8 cellular contexts compared by ENCODE assay signal in the genomic region with DNA sequence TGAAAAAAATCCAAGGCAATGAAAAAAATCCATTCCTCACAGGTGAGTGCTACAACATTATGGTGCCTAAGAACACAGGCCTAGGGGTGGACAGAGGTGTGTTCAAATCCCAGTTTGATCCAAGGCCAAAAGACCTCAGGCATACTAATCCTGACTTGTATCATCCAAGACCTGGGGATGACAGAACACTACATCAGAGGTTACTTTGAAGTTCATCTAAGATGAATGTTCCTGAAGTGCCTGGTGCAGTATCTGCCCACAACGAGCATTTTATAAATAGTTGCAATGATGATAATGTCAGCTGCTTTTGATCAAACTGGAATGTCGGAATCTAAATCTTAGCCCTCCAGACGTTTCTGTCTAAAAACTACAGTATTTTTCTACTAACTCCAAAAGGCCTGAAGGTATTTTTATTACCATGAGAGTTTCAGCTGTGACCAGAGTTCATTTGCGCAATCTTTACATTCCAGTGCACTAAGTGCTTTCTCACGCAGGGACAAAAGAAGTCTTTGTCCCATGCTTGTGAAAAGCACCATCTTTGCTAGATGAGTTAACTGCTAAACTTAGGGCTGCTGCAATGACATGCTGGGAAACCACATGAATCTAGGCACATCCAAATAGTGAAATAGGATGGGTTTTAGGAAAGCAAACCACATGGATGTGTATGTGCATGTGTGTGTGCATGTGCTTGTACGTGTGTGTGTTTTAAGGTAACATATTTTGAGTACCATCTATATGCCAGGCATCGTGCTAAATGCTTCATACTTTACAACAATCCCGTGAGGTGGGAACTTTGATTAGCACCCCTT. TPM values are rescaled to one million over a fixed set of nuclear protein-coding genes. Genes with fewer than 3 reads are reported as not detected.
DNase-seq lines count a peak whose midpoint lies in the region; ATAC-seq, FAIRE-seq and TF ChIP-seq lines count a peak whose summit lies in the region.
"Had no signal": no experiment of that assay in that cellular context is flagged by ENCODE, and none has a peak within 500 bp of the region (broad histone marks: within the 10 kb centered on the region; RNA-seq: fewer than 3 reads in every experiment).

No MANE protein-coding gene starts in this region.

- DNase-seq in K562 (ENCODE audit: extremely low read depth in 1 of 4, low spot score in 3 of 4) (no peak), islet precursor cell (peak; percentile 89), tibial artery (no peak), D721Med (ENCODE audit: insufficient read length, low spot score) (no peak), NCI-H146 (lab: John Stamatoyannopoulos, UW) (no peak)
- DNase-seq in stimulated activated effector memory CD8-positive, alpha-beta T cell treated with anti-CD3 and anti-CD28 coated beads, Interleukin-12 subunit alpha, Interleukin-12 subunit beta, amount 100 ng/mL, for 72 hours (ENCODE audit: low spot score in 2 of 2): no peak
- DNase-seq: activated T-cell treated with anti-CD3 and anti-CD28 coated beads, Interleukin-2, amount 50 U/mL, for 4 hours had no signal

- H3K27ac ChIP-seq in HUES64 (ENCODE audit: low read depth, low read length): 0 out of 2 replicates have a peak overlapping the region, but pooled peaks have one; percentile 4
- H3K27ac ChIP-seq in K562 (ENCODE audit: extremely low read depth, low read depth, low read length): no peak overlapping the region
- H3K27ac ChIP-seq in tibial artery: peak overlapping the region; percentile 35 to 59

- no peak overlapping the region for H2AFZ ChIP-seq in K562 (ENCODE audit: low read depth, low read length)

- no peak overlapping the region for H3K27ac Mint-ChIP-seq in stimulated activated effector memory CD8-positive, alpha-beta T cell treated with anti-CD3 and anti-CD28 coated beads, Interleukin-12 subunit alpha, Interleukin-12 subunit beta, amount 100 ng/mL, for 72 hours

- peaks cover 31% of the 10 kb centered on the region for H3K4me1 Mint-ChIP-seq in stimulated activated effector memory CD8-positive, alpha-beta T cell treated with anti-CD3 and anti-CD28 coated beads, Interleukin-12 subunit alpha, Interleukin-12 subunit beta, amount 100 ng/mL, for 72 hours

- CTCF ChIA-PET in K562 (lab: Yijun Ruan, JAX; ENCODE audit: low intra/inter-chr PET ratio): no interaction called here

- no peak for TF ChIP-seq POLR2A in K562 (conservative IDR thresholded peaks at IDR 0.05)

- H3K27me3 ChIP-seq in HUES64 (ENCODE audit: insufficient read depth, low read length) (no peaks in the 10 kb centered on the region), K562 (ENCODE audit: control insufficient read depth in 2 of 2, insufficient read depth in 2 of 2, low read length in 2 of 2) (no peaks in the 10 kb centered on the region), tibial artery (no peaks in the 10 kb centered on the region)

- no peak for ATAC-seq in K562
- ATAC-seq in stimulated activated effector memory CD8-positive, alpha-beta T cell treated with anti-CD3 and anti-CD28 coated beads, Interleukin-12 subunit alpha, Interleukin-12 subunit beta, amount 100 ng/mL, for 72 hours: no peak
- ATAC-seq: activated T-cell treated with anti-CD3 and anti-CD28 coated beads, Interleukin-2, amount 50 U/mL, for 4 hours had no signal

- WGBS in HUES64: 93% methylated on average over 8 of the region's 8 CpGs
- 87% methylated on average over 8 of the region's 8 CpGs for WGBS in K562 (ENCODE audit: insufficient coverage, low coverage, missing lambda C conversion rate)

- TF ChIP-seq EP300 in K562 (IDR thresholded peaks at IDR 0.05; ENCODE audit: low read length): no peak

- H3K4me3 ChIP-seq in HUES64 (ENCODE audit: low read length) (no peak overlapping the region), K562 (no peak overlapping the region), tibial artery (no peak overlapping the region)

- intact Hi-C loops in K562 (cut with micrococcal nuclease): no loop called here
- intact Hi-C loops in tibial artery (cut with DNase I; ENCODE audit: low total_unique reads): no loop called here

- peaks cover 99% of the 10 kb centered on the region for H3K36me3 Mint-ChIP-seq in stimulated activated effector memory CD8-positive, alpha-beta T cell treated with anti-CD3 and anti-CD28 coated beads, Interleukin-12 subunit alpha, Interleukin-12 subunit beta, amount 100 ng/mL, for 72 hours

- no peak for FAIRE-seq in K562 (lab: Jason Lieb, UNC)
- no peak for FAIRE-seq in D721Med (lab: Jason Lieb, UNC)

- BruUV-seq in K562 (replicated peaks; lab: Mats Ljungman, UMichigan): no TSS peak

- TF ChIP-seq CTCF in K562 (IDR thresholded peaks at IDR 0.05 in 2 of 3, conservative IDR thresholded peaks at IDR 0.05 in 1 of 3; ENCODE audit: insufficient read depth in 2 of 3, low read depth in 1 of 3, low read length in 3 of 3): no peak
- TF ChIP-seq CTCF in tibial artery (IDR thresholded peaks at IDR 0.05): no peak
- no peak for TF ChIP-seq CTCF in D721Med (IDR thresholded peaks at IDR 0.05; ENCODE audit: insufficient read depth, missing control alignments)

- POLR2A ChIA-PET in K562 (lab: Yijun Ruan, JAX): interaction anchor here (4.5 kb wide), 1 partner anchor 15 kb away, joined by 38 read pairs; no protein-coding TSS in a partner anchor

- H3K36me3 ChIP-seq in HUES64 (ENCODE audit: insufficient read depth, low read length) (peaks cover 70% of the 10 kb centered on the region), K562 (ENCODE audit: control insufficient read depth, insufficient read depth, low read length) (peaks cover 81% of the 10 kb centered on the region), tibial artery (peaks cover 26 to 43% (median 30%) of the 10 kb centered on the region in 3 donors)

- no peaks in the 10 kb centered on the region for H3K79me2 ChIP-seq in K562 (ENCODE audit: control insufficient read depth, insufficient read depth, low read length)

- TF ChIP-seq RAD21 in K562 (CRISPR knock-in tag; conservative IDR thresholded peaks at IDR 0.05 in 1 of 2, IDR thresholded peaks at IDR 0.05 in 1 of 2): no peak

- H3K4me2 ChIP-seq in K562 (ENCODE audit: insufficient read depth, low read length): no peak overlapping the region

- no peak overlapping the region for H3K9ac ChIP-seq in HUES64 (ENCODE audit: low read depth, low read length)
- H3K9ac ChIP-seq in K562 (ENCODE audit: insufficient read depth in 1 of 2, low read depth in 2 of 2, low read length in 2 of 2): no peak overlapping the region

- in situ Hi-C loops in K562 (cut with MboI): no loop called here

- peaks cover 12% of the 10 kb centered on the region; the same call in 1 of the 2 replicates for H4K20me1 ChIP-seq in K562 (replicated peaks; ENCODE audit: control insufficient read depth, insufficient read depth, low read length)

- H3K9me3 ChIP-seq in HUES64 (ENCODE audit: insufficient read depth, low read depth, low read length) (no peaks in the 10 kb centered on the region), K562 (replicated peaks; ENCODE audit: control insufficient read depth, insufficient read depth, low read depth, low read length) (no peaks in the 10 kb centered on the region), tibial artery (no peaks in the 10 kb centered on the region)

- H3K4me1 ChIP-seq in HUES64 (ENCODE audit: insufficient read depth, low read length) (peaks cover 19% of the 10 kb centered on the region), K562 (replicated peaks in 1 of 2; ENCODE audit: control insufficient read depth in 2 of 2, insufficient read depth in 2 of 2, low read length in 2 of 2) (no peaks in the 10 kb centered on the region; a peak in 1 of 5 replicates), tibial artery (peaks cover 0 to 100% (median 73%) of the 10 kb centered on the region in 4 donors)

- H3K4me3 Mint-ChIP-seq in stimulated activated effector memory CD8-positive, alpha-beta T cell treated with anti-CD3 and anti-CD28 coated beads, Interleukin-12 subunit alpha, Interleukin-12 subunit beta, amount 100 ng/mL, for 72 hours: no peak overlapping the region
- H3K4me3 Mint-ChIP-seq: activated T-cell treated with anti-CD3 and anti-CD28 coated beads, Interleukin-2, amount 50 U/mL, for 4 hours had no signal

- no peaks in the 10 kb centered on the region for H3K9me3 Mint-ChIP-seq in stimulated activated effector memory CD8-positive, alpha-beta T cell treated with anti-CD3 and anti-CD28 coated beads, Interleukin-12 subunit alpha, Interleukin-12 subunit beta, amount 100 ng/mL, for 72 hours
- H3K9me3 Mint-ChIP-seq: activated T-cell treated with anti-CD3 and anti-CD28 coated beads, Interleukin-2, amount 50 U/mL, for 4 hours had no signal

- H3K9me1 ChIP-seq in K562 (ENCODE audit: control insufficient read depth, insufficient read depth, low read length): no peaks in the 10 kb centered on the region

TF ChIP-seq in K562, 482 proteins besides CTCF, POLR2A, EP300 and RAD21 (continues in another document):
- TF ChIP-seq CEBPB (tag; IDR thresholded peaks at IDR 0.05): peak; percentile 48

RNA-seq across cellular contexts. Expression of a gene that starts 18.1 kb away (rescaled TPM):
- 148 TPM for polyA plus RNA-seq in HUES64 (2013, experiment 1 of 2)
- polyA plus RNA-seq in HUES64 (2013, experiment 2 of 2): 136 TPM
- total RNA-seq in K562 (2011; cell fraction: chromatin; rRNA removed; ENCODE audit: low replicate concordance): 164 and 212 TPM in 2 replicates
- 137 and 142 TPM in 2 replicates for total RNA-seq in K562 (2011; cell fraction: nucleolus; rRNA removed)
- total RNA-seq in K562 (2011; cell fraction: nucleoplasm; rRNA removed): 205 and 289 TPM in 2 replicates
- 348 and 357 TPM in 2 replicates for total RNA-seq in K562 (2014; rRNA removed)
- 452 and 478 TPM in 2 replicates for total RNA-seq in K562 (2014; rRNA removed; fragmentation: Illumina TruSeq; extraction: Trizol)
- total RNA-seq in K562 (2015; rRNA removed; fragmentation: Illumina TruSeq; extraction: Trizol): 361 and 377 TPM in 2 replicates
- 298 and 301 TPM in 2 replicates for total RNA-seq in K562 (2021)
- polyA plus RNA-seq in K562 (2011; rRNA removed): 505 and 549 TPM in 2 replicates
- polyA plus RNA-seq in K562 (2011; cell fraction: cytosol; rRNA removed): 382 and 535 TPM in 2 replicates
- polyA plus RNA-seq in K562 (2011; cell fraction: nucleus; rRNA removed): 156 and 264 TPM in 2 replicates
- 225 and 402 TPM in 2 replicates for polyA plus RNA-seq in K562 (2012)
- polyA plus RNA-seq in K562 (2014; fragmentation: Illumina TruSeq; extraction: Trizol): 545 and 579 TPM in 2 replicates
- 1,000 to 10,000 TPM in 1 of 2 experiments, 100 to 1,000 TPM in 1; 826 to 1,102 TPM for polyA plus RNA-seq in K562 (2014; fragmentation: Nextera tagmentation; extraction: Ambion mirVana)
- polyA plus RNA-seq in K562 (2014; rRNA removed): 451 and 471 TPM in 2 replicates
- polyA minus RNA-seq in K562 (2011; rRNA and poly(A)+ RNA removed): 663 and 682 TPM in 2 replicates
- polyA minus RNA-seq in K562 (2011; cell fraction: cytosol; rRNA and poly(A)+ RNA removed): 189 and 192 TPM in 2 replicates
- polyA minus RNA-seq in K562 (2011; cell fraction: nucleus; rRNA and poly(A)+ RNA removed): 71.9 and 132 TPM in 2 replicates
